ENCODE assay signal across 35 cellular contexts in genomic region chr6:116120430-116120829, GRCh38. TPM values are rescaled to one million over a fixed set of nuclear protein-coding genes. Genes with fewer than 3 reads are reported as not detected.
"Had no signal": no experiment of that assay in that cellular context is flagged by ENCODE, and none has a peak within 500 bp of the region (broad histone marks: within the 10 kb centered on the region; RNA-seq: fewer than 3 reads in every experiment).

No MANE protein-coding gene starts in this region.

- ATAC-seq: activated CD8-positive, alpha-beta T cell treated with anti-CD3 and anti-CD28 coated beads for 36 hours; activated naive CD8-positive, alpha-beta T cell treated with anti-CD3 and anti-CD28 coated beads, Interleukin-2, amount 50 U/mL, for 24 hours; activated T-cell treated with anti-CD3 and anti-CD28 coated beads, Interleukin-2, amount 50 U/mL, for 4 hours; activated T-cell treated with anti-CD3 and anti-CD28 coated beads, Interleukin-2, amount 50 U/mL, for 72 hours; activated T-helper 17 cell treated with anti-CD3 and anti-CD28 coated beads, Interleukin-2, amount 50 U/mL, for 72 hours had no signal

- H3K4me3 ChIP-seq: ascending aorta, cardiac muscle cell had no signal

- H3K9me3 ChIP-seq: ascending aorta had no signal

- H3K27ac ChIP-seq: ascending aorta, cardiac muscle cell, VCaP had no signal

- DNase-seq: activated B cell treated with CpG ODN at 0.5 μM for 24 hours; activated CD4-positive, alpha-beta memory T cell treated with anti-CD3 and anti-CD28 coated beads for 36 hours; activated CD4-positive, alpha-beta T cell treated with anti-CD3 and anti-CD28 coated beads for 4 hours; activated CD4-positive, alpha-beta T cell treated with anti-CD3 and anti-CD28 coated beads, Interleukin-2, amount 10 ng/mL, durations not matched to agents 24 days and 14 days; activated CD4-positive, alpha-beta T cell treated with anti-CD3 and anti-CD28 coated beads, Interleukin-2, amount 50 U/mL, for 1 hour; activated CD4-positive, alpha-beta T cell treated with anti-CD3 and anti-CD28 coated beads, Interleukin-2, amount 50 U/mL, for 4 hours; activated CD4-positive, CD25-positive, alpha-beta regulatory T cell treated with anti-CD3 and anti-CD28 coated beads, Interleukin-2, amount 50 U/mL, for 72 hours; activated CD8-positive, alpha-beta memory T cell treated with anti-CD3 and anti-CD28 coated beads, Interleukin-2, amount 50 U/mL, for 4 hours; activated CD8-positive, alpha-beta T cell treated with anti-CD3 and anti-CD28 coated beads for 36 hours; activated effector memory CD4-positive, alpha-beta T cell treated with anti-CD3 and anti-CD28 coated beads, Interleukin-2, amount 50 U/mL, for 16 hours; activated gamma-delta T cell treated with Interleukin-2 at 50 U/mL for 16 hours; activated naive CD4-positive, alpha-beta T cell treated with anti-CD3 and anti-CD28 coated beads, Interleukin-2, amount 10 ng/mL, durations not matched to agents 7 days and 5 days; activated naive CD4-positive, alpha-beta T cell treated with Interleukin-2 at 50 U/mL for 16 hours; activated naive CD8-positive, alpha-beta T cell treated with anti-CD3 and anti-CD28 coated beads, Interleukin-2, amount 10 ng/mL, durations not matched to agents 7 days and 5 days; activated naive CD8-positive, alpha-beta T cell treated with anti-CD3 and anti-CD28 coated beads, Interleukin-2, amount 50 U/mL, for 24 hours; activated T-cell treated with anti-CD3 and anti-CD28 coated beads for 4 hours; activated T-cell treated with anti-CD3 and anti-CD28 coated beads, Interleukin-2, amount 50 U/mL, for 1 hour; activated T-cell treated with anti-CD3 and anti-CD28 coated beads, Interleukin-2, amount 50 U/mL, for 4 hours; activated T-cell treated with anti-CD3 and anti-CD28 coated beads, Interleukin-2, amount 50 U/mL, for 72 hours; amygdala; anterior cingulate cortex; caudate nucleus; SW 1271; T-helper 1 cell; T-helper 2 cell; T-helper 9 cell had no signal

- H3K27me3 ChIP-seq: ascending aorta, cardiac muscle cell had no signal

- FAIRE-seq: bronchial epithelial cell, TTC549 had no signal

RNA-seq across cellular contexts. Expression of gene COL10A1, which starts 5.5 kb away (rescaled TPM):
- total RNA-seq: activated B cell treated with CpG ODN at 0.5 μM for 24 hours; activated CD4-positive, alpha-beta memory T cell treated with anti-CD3 and anti-CD28 coated beads for 36 hours; activated CD4-positive, alpha-beta T cell treated with anti-CD3 and anti-CD28 coated beads, Interleukin-2, amount 10 ng/mL, durations not matched to agents 24 days and 14 days; activated CD8-positive, alpha-beta memory T cell treated with anti-CD3 and anti-CD28 coated beads for 36 hours; activated CD8-positive, alpha-beta T cell treated with anti-CD3 and anti-CD28 coated beads for 36 hours; activated naive CD8-positive, alpha-beta T cell treated with anti-CD3 and anti-CD28 coated beads, Interleukin-2, amount 10 ng/mL, durations not matched to agents 7 days and 5 days; activated T-cell treated with anti-CD3 and anti-CD28 coated beads, Interleukin-2, amount 50 U/mL, for 4 hours; activated T-cell treated with anti-CD3 and anti-CD28 coated beads, Interleukin-2, amount 50 U/mL, for 72 hours; activated T-helper 1 cell treated with anti-CD3 and anti-CD28 coated beads, Interleukin-12 subunit alpha, Interleukin-12 subunit beta, Interleukin-2, Interleukin-4 antibody, amounts not matched to agents 30 ng/mL and 10 ng/mL and 1 ng/mL, durations not matched to agents 14 hours and 24 hours and 36 hours; activated T-helper 17 cell treated with anti-CD3 and anti-CD28 coated beads, Interleukin-2, amount 50 U/mL, for 72 hours; ascending aorta; bronchial epithelial cell; cardiac muscle cell had no signal
- polyA plus RNA-seq: adipose tissue had no signal

RNA-seq across cellular contexts. Expression of gene FRK, which starts 59.7 kb away (rescaled TPM):
- total RNA-seq: activated CD4-positive, alpha-beta T cell treated with anti-CD3 and anti-CD28 coated beads, Interleukin-2, amount 10 ng/mL, durations not matched to agents 24 days and 14 days; activated T-helper 1 cell treated with anti-CD3 and anti-CD28 coated beads, Interleukin-12 subunit alpha, Interleukin-12 subunit beta, Interleukin-2, Interleukin-4 antibody, amounts not matched to agents 30 ng/mL and 10 ng/mL and 1 ng/mL, durations not matched to agents 14 hours and 24 hours and 36 hours had no signal
